In genomic region chr6:41346435-41346834, GRCh38 we compare ENCODE assay signal across 22 cellular contexts. TPM values are rescaled to one million over a fixed set of nuclear protein-coding genes. Genes with fewer than 3 reads are reported as not detected.
"Had no signal": no experiment of that assay in that cellular context is flagged by ENCODE, and none has a peak within 500 bp of the region (broad histone marks: within the 10 kb centered on the region; RNA-seq: fewer than 3 reads in every experiment).

No MANE protein-coding gene starts in this region.

- ATAC-seq: activated T-helper 17 cell treated with anti-CD3 and anti-CD28 coated beads, Interleukin-2, amount 50 U/mL, for 72 hours; gastrocnemius medialis; lower lobe of right lung; Right ventricle myocardium inferior; sciatic nerve; T-helper 17 cell had no signal

- H3K27ac Mint-ChIP-seq: activated naive CD4-positive, alpha-beta T cell treated with anti-CD3 and anti-CD28 coated beads for 36 hours had no signal

- H3K36me3 Mint-ChIP-seq: naive B cell had no signal

- H3K4me3 ChIP-seq: gastrocnemius medialis, hepatocyte, lower lobe of right lung, spleen, testis had no signal

- H3K9me3 Mint-ChIP-seq: activated T-helper 17 cell treated with anti-CD3 and anti-CD28 coated beads, Interleukin-2, amount 50 U/mL, for 72 hours had no signal

- DNase-seq: activated CD4-positive, alpha-beta T cell treated with anti-CD3 and anti-CD28 coated beads, Interleukin-2, amount 50 U/mL, for 4 hours; activated CD4-positive, CD25-positive, alpha-beta regulatory T cell; activated naive CD4-positive, alpha-beta T cell treated with anti-CD3 and anti-CD28 coated beads for 36 hours; anterior cingulate cortex; gastrocnemius medialis; kidney glomerular epithelial cell; lower lobe of right lung; naive B cell; SK-N-SH; spleen; stimulated activated CD4-positive, alpha-beta T cell treated with anti-CD3 and anti-CD28 coated beads, Interleukin-2, amount 100 ng/mL, for 24 hours; stimulated activated naive CD4-positive, alpha-beta T cell treated with Interleukin-2 at 50 U/mL for 16 hours; T-helper 17 cell; testis had no signal

- H3K4me3 Mint-ChIP-seq: activated naive CD4-positive, alpha-beta T cell treated with anti-CD3 and anti-CD28 coated beads for 36 hours; activated T-helper 17 cell treated with anti-CD3 and anti-CD28 coated beads, Interleukin-2, amount 50 U/mL, for 72 hours; naive B cell; T-helper 17 cell had no signal

RNA-seq across cellular contexts. Expression of gene NCR2, which starts 11.0 kb away (rescaled TPM):
- total RNA-seq: activated naive CD4-positive, alpha-beta T cell treated with anti-CD3 and anti-CD28 coated beads for 36 hours; activated T-helper 17 cell treated with anti-CD3 and anti-CD28 coated beads, Interleukin-2, amount 50 U/mL, for 72 hours; bronchial epithelial cell; gastrocnemius medialis; hepatocyte; lower lobe of right lung; omental fat pad; pulmonary artery endothelial cell; Right ventricle myocardium inferior; sciatic nerve; spleen; T-helper 17 cell; testis; ureter had no signal

RNA-seq across cellular contexts. Expression of gene TREM1, which starts 60.0 kb away (rescaled TPM):
- total RNA-seq: pulmonary artery endothelial cell had no signal
